7 cellular contexts compared by ENCODE assay signal in the genomic region with DNA sequence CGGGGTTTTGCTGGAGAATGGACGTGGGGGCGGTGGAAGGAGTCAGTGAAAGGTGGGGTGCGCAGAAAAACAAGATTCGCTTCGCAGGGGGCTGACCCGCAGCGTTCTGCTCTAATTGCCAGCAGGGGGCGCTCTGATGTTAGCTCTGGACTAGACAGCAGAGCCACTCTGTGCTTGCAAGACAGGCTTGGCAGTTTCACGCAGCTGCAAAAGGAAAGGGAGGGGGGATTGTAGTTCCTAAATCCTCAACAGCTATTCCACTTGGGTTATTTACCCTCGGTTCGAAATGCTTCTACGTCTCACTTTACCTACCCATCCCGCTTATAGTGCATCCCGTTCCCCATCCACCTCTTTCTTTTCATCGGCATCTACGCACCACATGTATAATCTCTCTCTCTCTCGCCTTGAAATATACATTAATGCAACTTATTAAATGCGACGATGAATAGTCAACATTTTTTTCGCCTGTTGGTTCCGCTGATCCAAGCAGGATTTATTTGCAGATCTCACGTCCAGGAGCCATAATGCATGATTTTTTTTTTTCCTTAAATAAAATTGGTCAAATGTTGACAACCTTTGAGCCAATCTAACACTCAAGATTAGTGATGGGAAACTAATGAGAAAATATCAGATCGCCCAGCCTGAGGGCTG.
DNase-seq lines count a peak whose midpoint lies in the region; ATAC-seq and TF ChIP-seq lines count a peak whose summit lies in the region.

No MANE protein-coding gene starts in this region.

- no peak overlapping the region for H3K27ac Mint-ChIP-seq in T-helper 2 cell treated with Interferon-gamma antibody and Interleukin-4, amounts not matched to agents 5 μg/mL and 100 μg/mL, for 36 hours

- H3K36me3 Mint-ChIP-seq in T-helper 2 cell treated with Interferon-gamma antibody and Interleukin-4, amounts not matched to agents 5 μg/mL and 100 μg/mL, for 36 hours (ENCODE audit: low read depth) = no peaks in the 10 kb centered on the region

- peaks cover 95% of the 10 kb centered on the region for H3K27me3 Mint-ChIP-seq in T-helper 2 cell treated with Interferon-gamma antibody and Interleukin-4, amounts not matched to agents 5 μg/mL and 100 μg/mL, for 36 hours (ENCODE audit: low read depth)

- no peak overlapping the region for H3K27ac ChIP-seq in brain microvascular endothelial cell
- no peak overlapping the region for H3K27ac ChIP-seq in iPS-20b (ENCODE audit: low read length)

- H3K9me3 ChIP-seq in iPS-20b (ENCODE audit: insufficient read depth, low read depth, low read length) = no peaks in the 10 kb centered on the region
- H3K9me3 ChIP-seq in skeletal muscle satellite cell (replicated peaks; ENCODE audit: low read length) = no peaks in the 10 kb centered on the region

- H3K27me3 ChIP-seq in brain microvascular endothelial cell (replicated peaks) = peaks cover 95% of the 10 kb centered on the region
- peaks cover 100% of the 10 kb centered on the region for H3K27me3 ChIP-seq in iPS-20b (ENCODE audit: insufficient read depth, low read length)
- H3K27me3 ChIP-seq in skeletal muscle satellite cell (ENCODE audit: control insufficient read depth, insufficient read depth, low read length) = peaks cover 99% of the 10 kb centered on the region

- H3K4me1 ChIP-seq in iPS-20b (ENCODE audit: insufficient read depth, low read length) = peaks cover 49% of the 10 kb centered on the region; the same call in 1 of the 2 replicates
- H3K4me1 ChIP-seq in skeletal muscle satellite cell (ENCODE audit: control insufficient read depth, insufficient read depth, low read length) = no peaks in the 10 kb centered on the region

- TF ChIP-seq CTCF in brain microvascular endothelial cell (IDR thresholded peaks at IDR 0.05; ENCODE audit: low read depth, low read length, missing control alignments) = peak; percentile 88

- H3K4me2 ChIP-seq in skeletal muscle satellite cell (ENCODE audit: low read length) = peak overlapping the region; percentile 33

- DNase-seq in NCI-H2029 (lab: John Stamatoyannopoulos, UW) (peak; percentile 38), brain microvascular endothelial cell (peak; percentile 79)
- peak; percentile 62 for DNase-seq in T-helper 2 cell treated with Interferon-gamma antibody and Interleukin-4, amounts not matched to agents 5 μg/mL and 100 μg/mL, for 36 hours (ENCODE audit: low spot score)

- in situ Hi-C loops in brain microvascular endothelial cell (cut with HindIII; ENCODE audit: low pct_ligation_motif_present, low sequenced_read_pairs) = loop anchor here (10.0 kb wide), 1 partner anchor 221 kb away; a partner anchor contains a TSS

- ATAC-seq in GM18505 (IDR thresholded peaks at IDR 0.05; ENCODE audit: unreplicated experiment) = peak; percentile 83
- ATAC-seq in HG02885 (IDR thresholded peaks at IDR 0.05; ENCODE audit: poor library complexity, unreplicated experiment) = peak; percentile 92

- no peak for TF ChIP-seq POLR2A in GM18505 (IDR thresholded peaks at IDR 0.05; ENCODE audit: borderline replicate concordance, extremely low read depth, insufficient read depth, insufficient read length)

- no peaks in the 10 kb centered on the region for H3K4me1 Mint-ChIP-seq in T-helper 2 cell treated with Interferon-gamma antibody and Interleukin-4, amounts not matched to agents 5 μg/mL and 100 μg/mL, for 36 hours (ENCODE audit: low read depth)

- H3K9me3 Mint-ChIP-seq in T-helper 2 cell treated with Interferon-gamma antibody and Interleukin-4, amounts not matched to agents 5 μg/mL and 100 μg/mL, for 36 hours = no peaks in the 10 kb centered on the region

- no peak overlapping the region for H3K4me3 ChIP-seq in brain microvascular endothelial cell (ENCODE audit: low read depth, low read length)
- H3K4me3 ChIP-seq in iPS-20b (ENCODE audit: low read length) = peak overlapping the region; percentile 52
- H3K4me3 ChIP-seq in skeletal muscle satellite cell (ENCODE audit: low read length) = no peak overlapping the region

- H3K36me3 ChIP-seq in brain microvascular endothelial cell (replicated peaks) (no peaks in the 10 kb centered on the region), iPS-20b (ENCODE audit: insufficient read depth, low read depth, low read length) (no peaks in the 10 kb centered on the region), skeletal muscle satellite cell (ENCODE audit: insufficient read depth, low read length) (no peaks in the 10 kb centered on the region)

- H3K9ac ChIP-seq in iPS-20b (ENCODE audit: low read depth, low read length) = no peak overlapping the region
- H3K9ac ChIP-seq in skeletal muscle satellite cell (ENCODE audit: low read depth, low read length) = no peak overlapping the region

- H3K4me3 Mint-ChIP-seq in T-helper 2 cell treated with Interferon-gamma antibody and Interleukin-4, amounts not matched to agents 5 μg/mL and 100 μg/mL, for 36 hours = no peak overlapping the region
